ENCODE assay signal across 8 cellular contexts in genomic region chr5:64690417-64691151, GRCh38. TPM values are rescaled to one million over a fixed set of nuclear protein-coding genes. Genes with fewer than 3 reads are reported as not detected.
DNase-seq lines count a peak whose midpoint lies in the region; ATAC-seq, FAIRE-seq and TF ChIP-seq lines count a peak whose summit lies in the region.

Gene SHISAL2B (plus strand): TSS chr5:64690503. CDS start chr5:64690624, 121 bp downstream.

- WGBS in A549 (ENCODE audit: missing lambda C conversion rate): 6% methylated on average over 30 of the region's 71 CpGs
- 2 to 6% methylated on average over 11 to 27 of the region's 71 CpGs for WGBS in esophagus squamous epithelium, 2 donors
- WGBS in lower leg skin, 2 donors: 2% methylated on average over 27 to 31 of the region's 71 CpGs

- CTCF ChIA-PET in A549 (lab: Yijun Ruan, JAX): no interaction called here

- H3K27ac ChIP-seq in A549: peak within 1 kb of the TSS in 1 of 2 experiments; percentile 45; a peak in 1 of 6 replicates
- no peak within 1 kb of the TSS for H3K27ac ChIP-seq in esophagus squamous epithelium
- no peak within 1 kb of the TSS for H3K27ac ChIP-seq in parathyroid adenoma

- no peaks in the 10 kb centered on the region for H3K4me1 ChIP-seq in A549
- peaks cover 6 to 14% (median 11%) of the 10 kb centered on the region in 3 donors for H3K4me1 ChIP-seq in esophagus squamous epithelium
- no peaks in the 10 kb centered on the region for H3K4me1 ChIP-seq in parathyroid adenoma

- no peak for FAIRE-seq in A549 (lab: Jason Lieb, UNC)

- peak; percentile 22 to 30 for DNase-seq in A549 (ENCODE audit: low read depth in 1 of 2, low spot score in 1 of 2)
- DNase-seq in GM13977 (ENCODE audit: low spot score): peak; percentile 44
- DNase-seq in SK-N-DZ (ENCODE audit: low spot score): peak; percentile 54
- DNase-seq in esophagus squamous epithelium (lab: John Stamatoyannopoulos, UW): no peak
- no peak for DNase-seq in NCI-H2107 treated with DMSO at 0.1 percent for 48 hours (lab: John Stamatoyannopoulos, UW; ENCODE audit: unreplicated experiment)
- no peak for DNase-seq in lower leg skin (ENCODE audit: low spot score in 2 of 2)

- peak; percentile 71 to 85 for ATAC-seq in A549
- no peak for ATAC-seq in GM21723 (IDR thresholded peaks at IDR 0.05; ENCODE audit: unreplicated experiment)

- TF ChIP-seq EP300 in A549 (IDR thresholded peaks at IDR 0.05): no peak

- H3K4me3 ChIP-seq in A549 (peak within 1 kb of the TSS; percentile 43), esophagus squamous epithelium (peak within 1 kb of the TSS; percentile 3 to 57 (median 23)), parathyroid adenoma (ENCODE audit: low read depth, low read length) (no peak within 1 kb of the TSS), lower leg skin (ENCODE audit: low read depth, poor library complexity, severe bottlenecking) (no peak within 1 kb of the TSS)

- POLR2A ChIA-PET in A549 (lab: Yijun Ruan, JAX): no interaction called here

- no peak within 1 kb of the TSS for H3K9ac ChIP-seq in parathyroid adenoma

- in situ Hi-C loops in GM13977 (cut with MboI; ENCODE audit: low pct_unique_long_range_greater_than_20kb, low sequenced_read_pairs, unreplicated experiment): no loop called here

- TF ChIP-seq POLR2A in A549 (IDR thresholded peaks at IDR 0.05; ENCODE audit: low read length) (no peak), esophagus squamous epithelium (IDR thresholded peaks at IDR 0.05) (no peak), lower leg skin (IDR thresholded peaks at IDR 0.05) (no peak)

- no peaks in the 10 kb centered on the region for H3K9me3 ChIP-seq in A549
- no peaks in the 10 kb centered on the region for H3K9me3 ChIP-seq in esophagus squamous epithelium
- H3K9me3 ChIP-seq in parathyroid adenoma (ENCODE audit: control insufficient read depth, low read length): no peaks in the 10 kb centered on the region

- intact Hi-C loops in esophagus squamous epithelium (cut with DNase I) (no loop called here), lower leg skin (cut with DNase I; ENCODE audit: low total_unique reads) (no loop called here)

- H3K4me2 ChIP-seq in A549 (peak within 1 kb of the TSS; percentile 96), parathyroid adenoma (ENCODE audit: low read length) (peak within 1 kb of the TSS; percentile 28)

- H3K36me3 ChIP-seq in esophagus squamous epithelium (no peaks in the 10 kb centered on the region), parathyroid adenoma (ENCODE audit: control insufficient read depth, insufficient read depth, low read length) (no peaks in the 10 kb centered on the region)

- H3K27me3 ChIP-seq in esophagus squamous epithelium (peaks cover 0 to 49% (median 8%) of the 10 kb centered on the region in 4 donors), parathyroid adenoma (ENCODE audit: control insufficient read depth, insufficient read depth, low read length) (no peaks in the 10 kb centered on the region)

- no peaks in the 10 kb centered on the region for H3K79me2 ChIP-seq in parathyroid adenoma

- no peak within 1 kb of the TSS for H2AFZ ChIP-seq in parathyroid adenoma

- no peak for TF ChIP-seq RAD21 in A549 (conservative IDR thresholded peaks at IDR 0.05 in 1 of 2, IDR thresholded peaks at IDR 0.05 in 1 of 2)

- no peak for TF ChIP-seq CTCF in A549 (IDR thresholded peaks at IDR 0.05)
- no peak for TF ChIP-seq CTCF in GM13977 (IDR thresholded peaks at IDR 0.05; ENCODE audit: extremely low read depth, insufficient read depth, missing control alignments)
- no peak for TF ChIP-seq CTCF in esophagus squamous epithelium (IDR thresholded peaks at IDR 0.05)
- no peak for TF ChIP-seq CTCF in parathyroid adenoma (IDR thresholded peaks at IDR 0.05)
- no peak for TF ChIP-seq CTCF in lower leg skin (IDR thresholded peaks at IDR 0.05)

TF ChIP-seq in A549, 52 proteins besides CTCF, POLR2A, EP300 and RAD21:
- TF ChIP-seq CBX2 (IDR thresholded peaks at IDR 0.05; ENCODE audit: borderline replicate concordance, low read depth) (no peak), HES2 (IDR thresholded peaks at IDR 0.05) (no peak), HDAC2 (IDR thresholded peaks at IDR 0.05) (peak; percentile 71; the same call in 1 of the 2 replicates), TP53 (CRISPR knock-in tag; IDR thresholded peaks at IDR 0.05) (no peak), CBX8 (IDR thresholded peaks at IDR 0.05) (no peak), NR3C1 (IDR thresholded peaks at IDR 0.05) (no peak)

RNA-seq across cellular contexts. Expression of gene SHISAL2B, which starts in this region (rescaled TPM):
- polyA plus RNA-seq in A549 (2011; rRNA removed) (not detected in 2 replicates), A549 (2017; fragmentation: RNase III; extraction: RNeasy Plus Mini Kit Qiagen cat#74134 plus additional on column Dnase treatment) (not detected in 3 replicates)
- not detected in 2 replicates for polyA plus RNA-seq in A549 (2012; cell fraction: cytosol; rRNA removed)
- polyA plus RNA-seq in A549 (2012; cell fraction: nucleus; rRNA removed): not detected in 2 replicates
- polyA minus RNA-seq in A549 (2011; rRNA and poly(A)+ RNA removed): not detected in 2 replicates
- 2.3 TPM in 1 of 2 replicates, not detected in the other for polyA plus RNA-seq in SK-N-DZ (2014; cell fraction: cytosol; rRNA removed)
- polyA plus RNA-seq in SK-N-DZ (2014; cell fraction: nucleus; rRNA removed): 0.92 TPM in 1 of 2 replicates, not detected in the other
- total RNA-seq in esophagus squamous epithelium (not detected), lower leg skin (not detected)

Comparison
In these comparisons a context has a peak if more than half of its experiments do, and no peak if none do; other contexts are left out.
1. Peak in DNase-seq, ATAC-seq, H3K4me3 ChIP-seq and H3K4me2 ChIP-seq in A549; RNA of the gene not detected or under 1 TPM.
2. DNase-seq: peak in GM13977 (single experiment) and SK-N-DZ (single experiment); none in esophagus squamous epithelium (single experiment), NCI-H2107 treated with DMSO at 0.1 percent for 48 hours (single experiment) and lower leg skin (0 of 2).
3. H3K4me3 ChIP-seq: peak in esophagus squamous epithelium (4 of 4); none in parathyroid adenoma (single experiment) and lower leg skin (single experiment).